In the genomic region with DNA sequence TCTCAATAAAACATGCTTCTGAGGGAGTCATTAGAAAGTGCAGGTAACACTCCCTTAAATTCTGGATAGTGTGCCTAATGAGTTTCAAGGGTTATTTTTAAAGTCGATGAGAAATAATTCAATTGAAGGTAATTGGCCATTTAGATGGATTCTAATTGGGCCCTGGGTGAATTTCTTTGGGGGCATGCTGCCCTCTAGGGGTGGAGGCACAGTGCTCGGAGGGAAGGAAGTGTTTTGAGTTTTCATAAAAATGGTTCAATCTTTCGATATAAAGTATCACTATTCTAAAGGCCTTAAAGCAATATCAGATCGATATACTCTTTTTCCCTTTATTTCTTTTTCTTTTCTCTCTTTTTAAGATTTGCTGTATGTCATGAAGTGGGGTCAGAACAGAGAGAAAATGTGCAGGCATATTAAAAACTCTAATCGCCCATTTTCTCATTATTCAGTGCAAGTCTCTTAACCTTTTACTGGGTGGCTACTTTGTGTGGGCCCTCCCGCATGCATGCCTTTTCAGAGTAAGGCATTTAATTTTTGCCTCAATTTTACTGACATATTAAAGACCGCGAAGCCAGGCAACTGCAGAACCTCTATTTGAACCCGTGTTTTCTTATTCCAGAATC, we compare ENCODE assay signal across 9 cellular contexts. TPM values are rescaled to one million over a fixed set of nuclear protein-coding genes. Genes with fewer than 3 reads are reported as not detected.
DNase-seq lines count a peak whose midpoint lies in the region; ATAC-seq, FAIRE-seq and TF ChIP-seq lines count a peak whose summit lies in the region.
"Had no signal": no experiment of that assay in that cellular context is flagged by ENCODE, and none has a peak within 500 bp of the region (broad histone marks: within the 10 kb centered on the region; RNA-seq: fewer than 3 reads in every experiment).

No MANE protein-coding gene starts in this region.

- H3K27ac ChIP-seq in CD4-positive, alpha-beta T cell (ENCODE audit: low read depth, low read length), result no peak overlapping the region
- H3K27ac ChIP-seq in K562 (ENCODE audit: extremely low read depth, low read depth, low read length), result no peak overlapping the region
- H3K27ac ChIP-seq in lung (ENCODE audit: low read depth in 1 of 2, low read length in 1 of 2), result no peak overlapping the region

- no peaks in the 10 kb centered on the region; the same call in 1 of the 2 replicates for H4K20me1 ChIP-seq in K562 (replicated peaks; ENCODE audit: control insufficient read depth, insufficient read depth, low read length)

- TF ChIP-seq RAD21 in K562 (CRISPR knock-in tag; conservative IDR thresholded peaks at IDR 0.05 in 1 of 2, IDR thresholded peaks at IDR 0.05 in 1 of 2), result peak; percentile 16 to 46; a peak in 2 of 4 replicates

- ATAC-seq in CD4-positive, alpha-beta T cell (ENCODE audit: poor library complexity), result no peak
- ATAC-seq in GM21360 (IDR thresholded peaks at IDR 0.05; ENCODE audit: unreplicated experiment), result peak; percentile 58
- ATAC-seq in K562, result peak; percentile 72; the same call in 2 of the 3 replicates
- ATAC-seq in lung (ENCODE audit: insufficient read depth, low FRiP score), result no peak
- ATAC-seq in GM19395 (IDR thresholded peaks at IDR 0.05; ENCODE audit: unreplicated experiment), result no peak
- no peak for ATAC-seq in GM18505 (IDR thresholded peaks at IDR 0.05; ENCODE audit: unreplicated experiment)
- ATAC-seq in GM21390 (IDR thresholded peaks at IDR 0.05; ENCODE audit: unreplicated experiment), result no peak

- TF ChIP-seq POLR2A in K562 (conservative IDR thresholded peaks at IDR 0.05), result no peak
- TF ChIP-seq POLR2A in GM18505 (IDR thresholded peaks at IDR 0.05; ENCODE audit: borderline replicate concordance, extremely low read depth, insufficient read depth, insufficient read length), result no peak

- DNase-seq in CD4-positive, alpha-beta T cell, result no peak
- DNase-seq in NCI-H446 treated with DMSO at 0.1 percent for 48 hours (lab: John Stamatoyannopoulos, UW) (peak; percentile 40), K562 (ENCODE audit: extremely low read depth in 1 of 4, low spot score in 3 of 4) (peak; percentile 23 to 56 (median 35)), lung (ENCODE audit: low spot score) (no peak)

- H2AFZ ChIP-seq in K562 (ENCODE audit: low read depth, low read length), result no peak overlapping the region

- in situ Hi-C loops in K562 (cut with MboI), result no loop called here

- H3K9me3 Mint-ChIP-seq in CD4-positive, alpha-beta T cell, result no peaks in the 10 kb centered on the region
- H3K9me3 Mint-ChIP-seq: memory B cell had no signal

- no peak overlapping the region for H3K4me3 Mint-ChIP-seq in CD4-positive, alpha-beta T cell
- H3K4me3 Mint-ChIP-seq: memory B cell had no signal

- no peaks in the 10 kb centered on the region for H3K9me3 ChIP-seq in CD4-positive, alpha-beta T cell (ENCODE audit: control insufficient read depth, low read length)
- H3K9me3 ChIP-seq in K562 (replicated peaks; ENCODE audit: control insufficient read depth, insufficient read depth, low read depth, low read length) (no peaks in the 10 kb centered on the region), lung (ENCODE audit: control insufficient read depth in 2 of 2, insufficient read depth in 1 of 2, low read length in 1 of 2) (no peaks in the 10 kb centered on the region)

- no peak for TF ChIP-seq EP300 in K562 (IDR thresholded peaks at IDR 0.05; ENCODE audit: low read length)

- intact Hi-C loops in CD4-positive, alpha-beta T cell (cut with DNase I, micrococcal nuclease), result loop anchor here in 1 of 2 experiments (10.0 kb wide), 1 partner anchor 672 kb away; no protein-coding TSS in a partner anchor
- intact Hi-C loops in K562 (cut with micrococcal nuclease), result loop anchor here (2.0 to 10.0 kb wide), 2 partner anchors 388 to 486 kb away; no protein-coding TSS in a partner anchor

- BruUV-seq in K562 (replicated peaks; lab: Mats Ljungman, UMichigan), result no TSS peak

- TF ChIP-seq CTCF in CD4-positive, alpha-beta T cell (IDR thresholded peaks at IDR 0.05), result peak; percentile 59
- TF ChIP-seq CTCF in K562 (IDR thresholded peaks at IDR 0.05 in 2 of 3, conservative IDR thresholded peaks at IDR 0.05 in 1 of 3; ENCODE audit: insufficient read depth in 2 of 3, low read depth in 1 of 3, low read length in 3 of 3) (peak; percentile 58 to 77 (median 73)), lung (IDR thresholded peaks at IDR 0.05; ENCODE audit: control extremely low read depth, extremely low read depth) (peak; percentile 13)

- FAIRE-seq in K562 (lab: Jason Lieb, UNC), result peak; percentile 11

- no peak overlapping the region for H3K27ac Mint-ChIP-seq in CD4-positive, alpha-beta T cell
- H3K27ac Mint-ChIP-seq: memory B cell had no signal

- no peak overlapping the region for H3K4me2 ChIP-seq in K562 (ENCODE audit: insufficient read depth, low read length)

- CTCF ChIA-PET in CD4-positive, alpha-beta T cell (lab: Charles Lee), result no interaction called here
- CTCF ChIA-PET in K562 (lab: Yijun Ruan, JAX; ENCODE audit: low intra/inter-chr PET ratio), result interaction anchor here (1.1 kb wide), 1 partner anchor 673 kb away, joined by 5 read pairs; no protein-coding TSS in a partner anchor

- no peaks in the 10 kb centered on the region for H3K27me3 ChIP-seq in CD4-positive, alpha-beta T cell (ENCODE audit: control insufficient read depth, insufficient read depth, low read length)
- H3K27me3 ChIP-seq in K562 (ENCODE audit: control insufficient read depth in 2 of 2, insufficient read depth in 2 of 2, low read length in 2 of 2) (peaks cover 2 to 9% of the 10 kb centered on the region in 2 experiments; a peak in 4 of 5 replicates), lung (ENCODE audit: control insufficient read depth, insufficient read depth) (no peaks in the 10 kb centered on the region)

- no peak overlapping the region for H3K4me3 ChIP-seq in K562
- no peak overlapping the region for H3K4me3 ChIP-seq in lung

- H3K36me3 Mint-ChIP-seq in CD4-positive, alpha-beta T cell (ENCODE audit: low read depth), result no peaks in the 10 kb centered on the region
- H3K36me3 Mint-ChIP-seq: memory B cell had no signal

- H3K36me3 ChIP-seq in K562 (ENCODE audit: control insufficient read depth, insufficient read depth, low read length), result no peaks in the 10 kb centered on the region
- H3K36me3 ChIP-seq in lung (ENCODE audit: control insufficient read depth in 2 of 2, insufficient read depth in 2 of 2, low read length in 2 of 2), result no peaks in the 10 kb centered on the region

- WGBS in K562 (ENCODE audit: insufficient coverage, low coverage, missing lambda C conversion rate), result under 1% methylated on average over 9 of the region's 9 CpGs
- WGBS in lung, 2 donors, result 66 to 67% methylated on average over 9 of the region's 9 CpGs

- no peaks in the 10 kb centered on the region for H3K79me2 ChIP-seq in K562 (ENCODE audit: control insufficient read depth, insufficient read depth, low read length)

- POLR2A ChIA-PET in CD4-positive, alpha-beta T cell (lab: Charles Lee), result no interaction called here
- POLR2A ChIA-PET in K562 (lab: Yijun Ruan, JAX), result no interaction called here

- H3K4me1 ChIP-seq in K562 (replicated peaks in 1 of 2; ENCODE audit: control insufficient read depth in 2 of 2, insufficient read depth in 2 of 2, low read length in 2 of 2) (no peaks in the 10 kb centered on the region), lung (ENCODE audit: control insufficient read depth in 2 of 2, insufficient read depth in 2 of 2, low read length in 2 of 2) (no peaks in the 10 kb centered on the region)

- no peaks in the 10 kb centered on the region for H3K4me1 Mint-ChIP-seq in CD4-positive, alpha-beta T cell (ENCODE audit: low read depth)

- H3K9me1 ChIP-seq in K562 (ENCODE audit: control insufficient read depth, insufficient read depth, low read length), result no peaks in the 10 kb centered on the region

- H3K27me3 Mint-ChIP-seq in CD4-positive, alpha-beta T cell, result peaks cover 20% of the 10 kb centered on the region

- H3K9ac ChIP-seq in K562 (ENCODE audit: insufficient read depth in 1 of 2, low read depth in 2 of 2, low read length in 2 of 2), result no peak overlapping the region

RNA-seq across cellular contexts. Expression of a gene that starts 25.5 kb away (rescaled TPM):
- total RNA-seq in CD4-positive, alpha-beta T cell, result not detected
- not detected in 2 replicates for total RNA-seq in K562 (2011; cell fraction: chromatin; rRNA removed; ENCODE audit: low replicate concordance)
- total RNA-seq in K562 (2011; cell fraction: nucleolus; rRNA removed), result not detected in 2 replicates
- not detected in 2 replicates for total RNA-seq in K562 (2011; cell fraction: nucleoplasm; rRNA removed)
- total RNA-seq in K562 (2014; rRNA removed) (not detected in 2 replicates), K562 (2014; rRNA removed; fragmentation: Illumina TruSeq; extraction: Trizol) (not detected in 2 replicates), K562 (2015; rRNA removed; fragmentation: Illumina TruSeq; extraction: Trizol) (not detected in 2 replicates), K562 (2021) (not detected in 2 replicates), lung (1 to 10 TPM in 1 of 2 donors, under 1 TPM in 1; 0.91 to 1.3 TPM)
- polyA plus RNA-seq in K562 (2011; rRNA removed) (not detected in 2 replicates), K562 (2014; fragmentation: Illumina TruSeq; extraction: Trizol) (not detected in 2 replicates), K562 (2014; fragmentation: Nextera tagmentation; extraction: Ambion mirVana) (not detected), K562 (2014; rRNA removed) (not detected in 2 replicates), lung (1 to 10 TPM in 1 of 2 donors, under 1 TPM in 1; 0.45 to 1.2 TPM)
- polyA plus RNA-seq in K562 (2011; cell fraction: cytosol; rRNA removed), result not detected in 2 replicates
- not detected in 2 replicates for polyA plus RNA-seq in K562 (2011; cell fraction: nucleus; rRNA removed)
- polyA plus RNA-seq in K562 (2012), result not detected in 2 replicates
- not detected in 2 replicates for polyA minus RNA-seq in K562 (2011; rRNA and poly(A)+ RNA removed)
- polyA minus RNA-seq in K562 (2011; cell fraction: cytosol; rRNA and poly(A)+ RNA removed), result not detected in 2 replicates
- not detected in 2 replicates for polyA minus RNA-seq in K562 (2011; cell fraction: nucleus; rRNA and poly(A)+ RNA removed)

RNA-seq across cellular contexts. Expression of a gene that starts 36.9 kb away (rescaled TPM):
- total RNA-seq in CD4-positive, alpha-beta T cell, result not detected
- total RNA-seq in K562 (2011; cell fraction: chromatin; rRNA removed; ENCODE audit: low replicate concordance), result not detected in 2 replicates
- total RNA-seq in K562 (2011; cell fraction: nucleolus; rRNA removed), result not detected in 2 replicates
- total RNA-seq in K562 (2011; cell fraction: nucleoplasm; rRNA removed), result not detected in 2 replicates
- total RNA-seq in K562 (2014; rRNA removed) (not detected in 2 replicates), K562 (2014; rRNA removed; fragmentation: Illumina TruSeq; extraction: Trizol) (not detected in 2 replicates), K562 (2015; rRNA removed; fragmentation: Illumina TruSeq; extraction: Trizol) (not detected in 2 replicates), K562 (2021) (0.11 TPM in 1 of 2 replicates, not detected in the other), lung (100 to 1,000 TPM; 185 to 236 TPM)
- polyA plus RNA-seq in K562 (2011; rRNA removed) (not detected in 2 replicates), K562 (2014; fragmentation: Illumina TruSeq; extraction: Trizol) (not detected in 2 replicates), K562 (2014; fragmentation: Nextera tagmentation; extraction: Ambion mirVana) (not detected), K562 (2014; rRNA removed) (not detected in 2 replicates), lung (100 to 1,000 TPM in 1 of 2 donors, 10 to 100 TPM in 1; 53.4 to 155 TPM)
- polyA plus RNA-seq in K562 (2011; cell fraction: cytosol; rRNA removed), result not detected in 2 replicates
- polyA plus RNA-seq in K562 (2011; cell fraction: nucleus; rRNA removed), result not detected in 2 replicates
- not detected in 2 replicates for polyA plus RNA-seq in K562 (2012)
- not detected in 2 replicates for polyA minus RNA-seq in K562 (2011; rRNA and poly(A)+ RNA removed)
- polyA minus RNA-seq in K562 (2011; cell fraction: cytosol; rRNA and poly(A)+ RNA removed), result not detected in 2 replicates
- polyA minus RNA-seq in K562 (2011; cell fraction: nucleus; rRNA and poly(A)+ RNA removed), result not detected in 2 replicates

Comparison
In these comparisons a context has a peak if more than half of its experiments do, and no peak if none do; other contexts are left out.
1. ATAC-seq: peak in GM21360 (single experiment) and K562 (single experiment); none in CD4-positive, alpha-beta T cell (single experiment), lung (single experiment), GM19395 (single experiment), GM18505 (single experiment) and GM21390 (single experiment).
2. DNase-seq: peak in NCI-H446 treated with DMSO at 0.1 percent for 48 hours (single experiment) and K562 (4 of 4); none in CD4-positive, alpha-beta T cell (0 of 10) and lung (single experiment).
3. CTCF ChIP-seq: peak in every context shown above with its lines; median percentile 73 in K562; 59 in CD4-positive, alpha-beta T cell; 13 in lung.
4. RNA of a gene that starts 36.9 kb away (total RNA-seq): 185 to 236 TPM in lung; not detected in CD4-positive, alpha-beta T cell and 0.11 TPM in K562; every median in the first group is over 100 times any median in the second.